7 cellular contexts compared by ENCODE assay signal in the genomic region with DNA sequence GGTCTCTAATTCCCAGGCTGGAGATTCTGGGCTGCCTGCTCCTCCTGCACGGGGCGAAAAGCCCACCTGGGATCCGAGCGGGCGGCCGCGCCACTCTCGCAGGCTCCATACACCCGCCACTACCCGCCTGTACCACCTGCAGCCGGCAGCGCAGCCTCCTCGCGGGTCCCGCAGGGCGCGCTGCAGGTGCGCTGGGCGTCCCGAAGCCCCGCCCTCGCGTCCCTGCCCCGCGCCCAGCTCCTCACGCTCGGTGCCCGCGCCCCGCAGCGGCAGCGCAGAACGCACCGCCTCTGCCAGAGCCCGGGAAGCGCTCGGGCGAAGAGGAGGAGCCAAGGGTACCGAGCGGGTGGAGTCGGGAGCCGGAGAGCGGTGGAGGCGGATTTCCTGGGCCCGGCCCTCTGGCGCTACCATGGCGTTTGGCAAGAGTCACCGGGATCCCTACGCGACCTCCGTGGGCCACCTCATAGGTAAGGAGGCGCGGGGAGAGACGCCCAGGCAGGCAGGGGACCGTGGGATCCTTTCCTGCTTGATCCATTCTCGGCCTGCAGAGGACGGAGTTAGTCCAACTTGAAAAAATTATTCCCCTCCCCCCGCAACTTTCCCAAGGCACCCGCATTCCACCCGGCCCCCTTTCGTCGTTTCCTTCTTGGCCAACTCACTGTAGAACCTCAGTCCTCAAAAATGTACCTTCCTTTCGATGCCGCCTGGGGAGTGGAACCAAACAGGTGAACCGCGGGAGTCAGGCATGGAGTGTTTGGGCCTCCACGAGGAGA. TPM values are rescaled to one million over a fixed set of nuclear protein-coding genes. Genes with fewer than 3 reads are reported as not detected.
A peak's percentile ranks its signal among the peaks of the same experiment; 100 is the strongest.
DNase-seq lines count a peak whose midpoint lies in the region; ATAC-seq and TF ChIP-seq lines count a peak whose summit lies in the region.

A gene with protein sequence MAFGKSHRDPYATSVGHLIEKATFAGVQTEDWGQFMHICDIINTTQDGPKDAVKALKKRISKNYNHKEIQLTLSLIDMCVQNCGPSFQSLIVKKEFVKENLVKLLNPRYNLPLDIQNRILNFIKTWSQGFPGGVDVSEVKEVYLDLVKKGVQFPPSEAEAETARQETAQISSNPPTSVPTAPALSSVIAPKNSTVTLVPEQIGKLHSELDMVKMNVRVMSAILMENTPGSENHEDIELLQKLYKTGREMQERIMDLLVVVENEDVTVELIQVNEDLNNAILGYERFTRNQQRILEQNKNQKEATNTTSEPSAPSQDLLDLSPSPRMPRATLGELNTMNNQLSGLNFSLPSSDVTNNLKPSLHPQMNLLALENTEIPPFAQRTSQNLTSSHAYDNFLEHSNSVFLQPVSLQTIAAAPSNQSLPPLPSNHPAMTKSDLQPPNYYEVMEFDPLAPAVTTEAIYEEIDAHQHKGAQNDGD (plus strand): TSS at position 396 of the 773 bp plus-strand sequence. CDS start 14 bp downstream, at position 410.

- no peaks in the 10 kb centered on the region for H3K9me3 ChIP-seq in T-helper 17 cell (ENCODE audit: control insufficient read depth, low read length, poor library complexity, severe bottlenecking)
- no peaks in the 10 kb centered on the region for H3K9me3 ChIP-seq in ectodermal cell (ENCODE audit: control insufficient read depth, low read length)
- no peaks in the 10 kb centered on the region for H3K9me3 ChIP-seq in lower lobe of right lung

- H3K4me3 Mint-ChIP-seq in T-helper 17 cell: peak within 1 kb of the TSS; percentile 82
- H3K4me3 Mint-ChIP-seq in stimulated activated effector memory CD8-positive, alpha-beta T cell treated with anti-CD3 and anti-CD28 coated beads, Interleukin-12 subunit alpha, Interleukin-12 subunit beta, amount 100 ng/mL, for 72 hours: peak within 1 kb of the TSS; percentile 21

- peaks cover 50% of the 10 kb centered on the region for H3K27me3 Mint-ChIP-seq in T-helper 17 cell

- DNase-seq in GM13976 (ENCODE audit: low spot score) (peak; percentile 50), NCI-H1417 treated with DMSO at 0.1 percent for 48 hours (lab: John Stamatoyannopoulos, UW) (peak; percentile 51), T-helper 17 cell (peak; percentile 15 to 22 (median 18)), lower lobe of right lung (peak; percentile 88)
- DNase-seq in stimulated activated effector memory CD8-positive, alpha-beta T cell treated with anti-CD3 and anti-CD28 coated beads, Interleukin-12 subunit alpha, Interleukin-12 subunit beta, amount 100 ng/mL, for 72 hours (ENCODE audit: low spot score in 2 of 2): no peak

- H3K36me3 ChIP-seq in ectodermal cell (ENCODE audit: control insufficient read depth, insufficient read depth, low read length): no peaks in the 10 kb centered on the region
- H3K36me3 ChIP-seq in lower lobe of right lung: no peaks in the 10 kb centered on the region

- peaks cover 6% of the 10 kb centered on the region for H3K4me1 Mint-ChIP-seq in T-helper 17 cell
- no peaks in the 10 kb centered on the region for H3K4me1 Mint-ChIP-seq in stimulated activated effector memory CD8-positive, alpha-beta T cell treated with anti-CD3 and anti-CD28 coated beads, Interleukin-12 subunit alpha, Interleukin-12 subunit beta, amount 100 ng/mL, for 72 hours

- intact Hi-C loops in lower lobe of right lung (cut with DNase I): no loop called here

- no peak within 1 kb of the TSS for H3K27ac ChIP-seq in ectodermal cell (ENCODE audit: insufficient read depth, low read depth, low read length, poor library complexity, severe bottlenecking)
- H3K27ac ChIP-seq in lower lobe of right lung: peak within 1 kb of the TSS; percentile 70

- in situ Hi-C loops in GM13976 (cut with MboI; ENCODE audit: low sequenced_read_pairs, unreplicated experiment): no loop called here

- no peaks in the 10 kb centered on the region for H3K9me3 Mint-ChIP-seq in stimulated activated effector memory CD8-positive, alpha-beta T cell treated with anti-CD3 and anti-CD28 coated beads, Interleukin-12 subunit alpha, Interleukin-12 subunit beta, amount 100 ng/mL, for 72 hours

- H3K36me3 Mint-ChIP-seq in T-helper 17 cell (ENCODE audit: low read depth): no peaks in the 10 kb centered on the region
- no peaks in the 10 kb centered on the region for H3K36me3 Mint-ChIP-seq in stimulated activated effector memory CD8-positive, alpha-beta T cell treated with anti-CD3 and anti-CD28 coated beads, Interleukin-12 subunit alpha, Interleukin-12 subunit beta, amount 100 ng/mL, for 72 hours

- 0 to 1% methylated on average over 67 of the region's 67 CpGs for WGBS in ectodermal cell, 2 experiments

- H3K4me1 ChIP-seq in ectodermal cell (ENCODE audit: control insufficient read depth, insufficient read depth, low read length): peaks cover 9% of the 10 kb centered on the region
- H3K4me1 ChIP-seq in lower lobe of right lung: peaks cover 16% of the 10 kb centered on the region

- H3K4me3 ChIP-seq in ectodermal cell (ENCODE audit: insufficient read depth, low read depth, low read length) (peak within 1 kb of the TSS; percentile 79), lower lobe of right lung (peak within 1 kb of the TSS; percentile 60)

- TF ChIP-seq CTCF in GM13976 (IDR thresholded peaks at IDR 0.05; ENCODE audit: borderline replicate concordance, control extremely low read depth, extremely low read depth, insufficient read depth, missing control alignments) (no peak), lower lobe of right lung (IDR thresholded peaks at IDR 0.05) (peak; percentile 26)

- no peaks in the 10 kb centered on the region for H3K27me3 ChIP-seq in ectodermal cell (ENCODE audit: control insufficient read depth, insufficient read depth, low read length, poor library complexity, severe bottlenecking)
- H3K27me3 ChIP-seq in lower lobe of right lung (ENCODE audit: low read depth): peaks cover 7% of the 10 kb centered on the region

- H3K27ac Mint-ChIP-seq in T-helper 17 cell: peak within 1 kb of the TSS; percentile 6
- H3K27ac Mint-ChIP-seq in stimulated activated effector memory CD8-positive, alpha-beta T cell treated with anti-CD3 and anti-CD28 coated beads, Interleukin-12 subunit alpha, Interleukin-12 subunit beta, amount 100 ng/mL, for 72 hours: no peak within 1 kb of the TSS

- peak; percentile 61 for ATAC-seq in HG02623 (IDR thresholded peaks at IDR 0.05; ENCODE audit: unreplicated experiment)
- ATAC-seq in T-helper 17 cell: peak; percentile 90
- ATAC-seq in lower lobe of right lung: peak; percentile 96 to 97
- ATAC-seq in stimulated activated effector memory CD8-positive, alpha-beta T cell treated with anti-CD3 and anti-CD28 coated beads, Interleukin-12 subunit alpha, Interleukin-12 subunit beta, amount 100 ng/mL, for 72 hours: peak; percentile 70

RNA-seq across cellular contexts. Expression of the gene that starts here (rescaled TPM):
- total RNA-seq in T-helper 17 cell: 1 to 10 TPM in 1 of 2 donors, under 1 TPM in 1; 0.42 to 1.1 TPM
- polyA plus RNA-seq in ectodermal cell (2013, experiment 1 of 4): 72.2 TPM
- 79.6 TPM for polyA plus RNA-seq in ectodermal cell (2013, experiment 2 of 4)
- 57.1 TPM for polyA plus RNA-seq in ectodermal cell (2013, experiment 3 of 4)
- polyA plus RNA-seq in ectodermal cell (2013, experiment 4 of 4): 62.9 TPM
- 34.1 TPM for total RNA-seq in lower lobe of right lung

Comparison
In these comparisons a context has a peak if more than half of its experiments do, and no peak if none do; other contexts are left out.
1. RNA of the gene that starts here (total RNA-seq): 34.1 TPM in lower lobe of right lung (single experiment); 0.42 to 1.1 TPM in T-helper 17 cell; every median in the first group is over 10 times any median in the second.
2. DNase-seq: peak in GM13976 (single experiment), NCI-H1417 treated with DMSO at 0.1 percent for 48 hours (single experiment), T-helper 17 cell (3 of 3) and lower lobe of right lung (single experiment); none in stimulated activated effector memory CD8-positive, alpha-beta T cell treated with anti-CD3 and anti-CD28 coated beads, Interleukin-12 subunit alpha, Interleukin-12 subunit beta, amount 100 ng/mL, for 72 hours (0 of 2).
3. Peak in every context shown above with its lines, with median percentiles within 50 percentile points of each other: ATAC-seq.